In the genomic region with DNA sequence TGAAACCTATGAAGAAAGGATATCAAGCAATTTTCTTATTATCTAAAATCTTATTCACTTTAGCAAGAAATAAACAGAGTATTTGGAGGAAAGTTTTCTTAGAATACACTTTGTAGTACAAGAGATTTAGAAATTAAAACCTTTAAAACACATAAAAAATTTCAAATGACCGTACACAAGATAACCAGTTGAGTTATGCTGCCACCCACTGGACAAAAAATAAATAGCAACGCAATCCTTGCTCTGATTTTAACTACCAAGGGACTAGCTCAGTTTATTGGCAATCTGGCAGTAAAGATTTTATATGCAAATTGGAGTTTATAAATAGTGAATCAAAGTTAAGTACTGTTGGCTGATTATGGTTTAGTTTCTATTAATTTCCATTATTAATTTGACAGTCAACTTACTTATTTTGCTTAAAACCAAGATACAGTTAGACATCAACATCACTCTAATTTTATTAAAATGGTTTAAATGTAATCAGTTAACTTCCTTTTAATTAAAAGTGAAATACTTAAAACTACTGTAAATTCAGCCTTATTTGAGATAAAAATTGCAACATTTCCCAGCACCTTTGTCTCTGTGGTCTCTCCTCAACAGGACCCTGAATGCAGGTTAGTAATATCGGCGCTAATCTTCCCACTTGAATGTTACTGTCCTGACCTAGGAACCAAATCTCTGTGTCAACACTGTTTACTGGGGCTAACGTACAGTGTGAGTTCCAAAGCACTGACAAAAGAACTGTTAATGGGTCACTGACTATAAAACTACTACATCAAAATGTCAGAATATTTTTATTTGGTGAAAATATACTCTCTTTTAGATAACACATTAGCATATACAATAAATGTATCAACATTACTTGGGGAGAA, we compare ENCODE assay signal across 1 cellular context.
TF ChIP-seq lines count a peak whose summit lies in the region.

No MANE protein-coding gene starts in this region.

TF ChIP-seq in H1, 55 proteins besides CTCF, POLR2A, EP300 and RAD21 (continued from another document):
- TF ChIP-seq, protein P1, sequence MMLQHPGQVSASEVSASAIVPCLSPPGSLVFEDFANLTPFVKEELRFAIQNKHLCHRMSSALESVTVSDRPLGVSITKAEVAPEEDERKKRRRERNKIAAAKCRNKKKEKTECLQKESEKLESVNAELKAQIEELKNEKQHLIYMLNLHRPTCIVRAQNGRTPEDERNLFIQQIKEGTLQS (IDR thresholded peaks at IDR 0.05; ENCODE audit: insufficient read depth, low read depth, low read length) = no peak
- TF ChIP-seq, protein P2, sequence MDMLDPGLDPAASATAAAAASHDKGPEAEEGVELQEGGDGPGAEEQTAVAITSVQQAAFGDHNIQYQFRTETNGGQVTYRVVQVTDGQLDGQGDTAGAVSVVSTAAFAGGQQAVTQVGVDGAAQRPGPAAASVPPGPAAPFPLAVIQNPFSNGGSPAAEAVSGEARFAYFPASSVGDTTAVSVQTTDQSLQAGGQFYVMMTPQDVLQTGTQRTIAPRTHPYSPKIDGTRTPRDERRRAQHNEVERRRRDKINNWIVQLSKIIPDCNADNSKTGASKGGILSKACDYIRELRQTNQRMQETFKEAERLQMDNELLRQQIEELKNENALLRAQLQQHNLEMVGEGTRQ (IDR thresholded peaks at IDR 0.05; ENCODE audit: low read length) = no peak
- TF ChIP-seq KDM1A (IDR thresholded peaks at IDR 0.05; ENCODE audit: borderline replicate concordance, low read length) (no peak), KDM5A (IDR thresholded peaks at IDR 0.05; ENCODE audit: low read length) (no peak), SP4 (IDR thresholded peaks at IDR 0.05; ENCODE audit: low read length) (no peak), JUN (IDR thresholded peaks at IDR 0.05; ENCODE audit: low read depth, low read length) (no peak), HDAC2 (IDR thresholded peaks at IDR 0.05; ENCODE audit: borderline replicate concordance in 1 of 2, low read depth in 2 of 2, low read length in 2 of 2) (no peak), RBBP5 (IDR thresholded peaks at IDR 0.05; ENCODE audit: borderline replicate concordance, low read depth, low read length) (no peak)
